19 cellular contexts compared by ENCODE assay signal in genomic region chr4:121785479-121785878, GRCh38. TPM values are rescaled to one million over a fixed set of nuclear protein-coding genes. Genes with fewer than 3 reads are reported as not detected.
DNase-seq lines count a peak whose midpoint lies in the region; FAIRE-seq and TF ChIP-seq lines count a peak whose summit lies in the region.
"Had no signal": no experiment of that assay in that cellular context is flagged by ENCODE, and none has a peak within 500 bp of the region (broad histone marks: within the 10 kb centered on the region; RNA-seq: fewer than 3 reads in every experiment).

No MANE protein-coding gene starts in this region.

- peaks cover 3% of the 10 kb centered on the region for H3K4me1 Mint-ChIP-seq in CD14-positive monocyte
- H3K4me1 Mint-ChIP-seq: central memory CD8-positive, alpha-beta T cell; immature natural killer cell had no signal

- no peaks in the 10 kb centered on the region for H3K9me3 ChIP-seq in A673 (ENCODE audit: low read depth, low read length, poor library complexity, severe bottlenecking)
- H3K9me3 ChIP-seq in H1 (ENCODE audit: insufficient read depth in 2 of 2, low read depth in 1 of 2, low read length in 1 of 2): no peaks in the 10 kb centered on the region
- H3K9me3 ChIP-seq in mesenchymal stem cell (ENCODE audit: control insufficient read depth, low read length): peaks cover 4% of the 10 kb centered on the region
- H3K9me3 ChIP-seq in Karpas-422 (ENCODE audit: low read length): no peaks in the 10 kb centered on the region

- H3K27ac ChIP-seq in A673 (ENCODE audit: low read depth, low read length, poor library complexity, severe bottlenecking) (peak overlapping the region; percentile 12), H1 (ENCODE audit: low read depth, low read length) (no peak overlapping the region), mesenchymal stem cell (ENCODE audit: low read length, poor library complexity, severe bottlenecking) (peak overlapping the region; percentile 39), Karpas-422 (ENCODE audit: low read length) (no peak overlapping the region)
- H3K27ac ChIP-seq: upper lobe of left lung had no signal

- DNase-seq in A673 (ENCODE audit: low spot score): no peak
- peak; percentile 67 for DNase-seq in NCI-H446 treated with DMSO at 0.1 percent for 48 hours (lab: John Stamatoyannopoulos, UW)
- DNase-seq in H1 (ENCODE audit: low read depth in 1 of 2, low spot score in 2 of 2): no peak
- no peak for DNase-seq in mesenchymal stem cell
- no peak for DNase-seq in NCI-H2029 treated with DMSO at 0.1 percent for 48 hours (lab: John Stamatoyannopoulos, UW)
- no peak for DNase-seq in activated effector memory CD4-positive, alpha-beta T cell treated with anti-CD3 and anti-CD28 coated beads, Interleukin-2, amount 50 U/mL, for 16 hours
- DNase-seq in Karpas-422: no peak
- DNase-seq in CD14-positive monocyte (ENCODE audit: low spot score): no peak
- DNase-seq: activated CD4-positive, alpha-beta T cell treated with anti-CD3 and anti-CD28 coated beads, Interleukin-2, amount 10 ng/mL, durations not matched to agents 24 days and 14 days; activated effector memory CD4-positive, alpha-beta T cell treated with Interleukin-2 at 50 U/mL for 16 hours; DMS53; immature natural killer cell; naive thymus-derived CD4-positive, alpha-beta T cell; NCI-H2171; T-helper 1 cell; upper lobe of left lung had no signal

- CTCF ChIA-PET in A673 (lab: Charles Lee) (no interaction called here), H1 (lab: Charles Lee; ENCODE audit: partially characterized antibody) (interaction anchor here (0.6 to 1.3 kb wide), 4 partner anchors 12 to 92 kb away, joined by 3 to 4 read pairs (median 3); partner anchors contain the start of gene CCNA2)

- H4K8ac ChIP-seq in H1 (ENCODE audit: extremely low read depth, insufficient read depth, low read length): no peak overlapping the region
- no peak overlapping the region for H4K8ac ChIP-seq in mesenchymal stem cell (ENCODE audit: low read length)

- H3K23me2 ChIP-seq in H1 (ENCODE audit: low read depth, low read length): peaks cover 2% of the 10 kb centered on the region; the same call in 1 of the 2 replicates

- no peak overlapping the region for H2BK20ac ChIP-seq in H1 (ENCODE audit: low read length)

- H3K27me3 ChIP-seq in A673 (replicated peaks; ENCODE audit: insufficient read depth, low read depth, low read length, poor library complexity): no peaks in the 10 kb centered on the region
- H3K27me3 ChIP-seq in H1 (replicated peaks in 1 of 4; ENCODE audit: control insufficient read depth in 3 of 4, extremely low read depth in 1 of 4, insufficient read depth in 3 of 4, low read length in 3 of 4): peaks cover 0 to 2% (median 0%) of the 10 kb centered on the region in 4 experiments; a peak in 1 of 7 replicates
- H3K27me3 ChIP-seq in mesenchymal stem cell (ENCODE audit: control insufficient read depth in 1 of 2, insufficient read depth in 1 of 2, low read length in 2 of 2): no peaks in the 10 kb centered on the region
- H3K27me3 ChIP-seq in Karpas-422 (ENCODE audit: low read length): no peaks in the 10 kb centered on the region
- H3K27me3 ChIP-seq: upper lobe of left lung had no signal

- no peak for TF ChIP-seq POLR2A in H1 (IDR thresholded peaks at IDR 0.05; ENCODE audit: control extremely low read depth in 1 of 2, low read depth in 2 of 2, low read length in 2 of 2)

- H2AFZ ChIP-seq in H1 (ENCODE audit: low read length): 0 out of 2 replicates have a peak overlapping the region, but pooled peaks have one; percentile 39
- H2AFZ ChIP-seq in mesenchymal stem cell (ENCODE audit: low read depth, low read length): no peak overlapping the region
- no peak overlapping the region for H2AFZ ChIP-seq in Karpas-422 (ENCODE audit: low read length)

- H3K14ac ChIP-seq in H1 (ENCODE audit: insufficient read length): no peak overlapping the region
- H3K14ac ChIP-seq in mesenchymal stem cell (ENCODE audit: low read length in 2 of 2): no peak overlapping the region

- H2BK120ac ChIP-seq in H1 (replicated peaks; ENCODE audit: low read depth, low read length): no peak overlapping the region
- no peak overlapping the region for H2BK120ac ChIP-seq in mesenchymal stem cell (ENCODE audit: low read depth, low read length)

- H3K4me3 ChIP-seq in A673 (ENCODE audit: low read depth, low read length, poor library complexity, severe bottlenecking): no peak overlapping the region
- H3K4me3 ChIP-seq in H1 (ENCODE audit: extremely low read depth in 1 of 4, insufficient read depth in 2 of 4, low read depth in 3 of 4, low read length in 4 of 4): no peak overlapping the region
- no peak overlapping the region for H3K4me3 ChIP-seq in mesenchymal stem cell (ENCODE audit: insufficient read depth in 1 of 2, low read depth in 1 of 2, low read length in 2 of 2)
- H3K4me3 ChIP-seq in Karpas-422 (ENCODE audit: low read length): no peak overlapping the region
- H3K4me3 ChIP-seq: esophagus muscularis mucosa, GM12878, upper lobe of left lung had no signal

- no peak for FAIRE-seq in H1 (lab: Jason Lieb, UNC)
- FAIRE-seq: GM12878 had no signal

- no peak for TF ChIP-seq EP300 in H1 (IDR thresholded peaks at IDR 0.05; ENCODE audit: borderline replicate concordance in 1 of 2, low read depth in 2 of 2, low read length in 2 of 2)

- H3K79me1 ChIP-seq in H1 (ENCODE audit: low read depth, low read length) (no peaks in the 10 kb centered on the region), mesenchymal stem cell (replicated peaks; ENCODE audit: low read length, poor library complexity, severe bottlenecking) (no peaks in the 10 kb centered on the region)

- H3K9ac ChIP-seq in H1 (replicated peaks in 1 of 4; ENCODE audit: extremely low read depth in 1 of 4, low read depth in 3 of 4, low read length in 3 of 4) (no peak overlapping the region), mesenchymal stem cell (ENCODE audit: low read length) (peak overlapping the region; percentile 49), Karpas-422 (ENCODE audit: low read length) (no peak overlapping the region)

- peak overlapping the region in 1 of 7 donors; percentile 29 for H3K27ac Mint-ChIP-seq in CD14-positive monocyte
- H3K27ac Mint-ChIP-seq: activated CD4-positive, alpha-beta T cell treated with anti-CD3 and anti-CD28 coated beads, Interleukin-2, amount 10 ng/mL, durations not matched to agents 24 days and 14 days; immature natural killer cell; naive thymus-derived CD4-positive, alpha-beta T cell had no signal

- no peak overlapping the region for H2BK5ac ChIP-seq in H1 (ENCODE audit: low read depth, low read length)
- no peak overlapping the region for H2BK5ac ChIP-seq in mesenchymal stem cell (ENCODE audit: low read depth, low read length, poor library complexity, severe bottlenecking)

- peaks cover 0 to 15% (median 6%) of the 10 kb centered on the region in 7 donors for H3K9me3 Mint-ChIP-seq in CD14-positive monocyte
- H3K9me3 Mint-ChIP-seq: central memory CD8-positive, alpha-beta T cell had no signal

- H3K18ac ChIP-seq in H1 (ENCODE audit: extremely low read depth, low read length): no peak overlapping the region
- H3K18ac ChIP-seq in mesenchymal stem cell (ENCODE audit: low read depth in 1 of 2, low read length in 2 of 2): no peak overlapping the region

- POLR2A ChIA-PET in A673 (lab: Charles Lee; ENCODE audit: low non-redundant PET): no interaction called here
- POLR2A ChIA-PET in H1 (lab: Charles Lee; ENCODE audit: partially characterized antibody): interaction anchor here (0.9 to 1.6 kb wide), 2 partner anchors 10 to 44 kb away, joined by 3 to 8 read pairs; no protein-coding TSS in a partner anchor

- H3K27me3 Mint-ChIP-seq in CD14-positive monocyte (ENCODE audit: low read depth in 3 of 3): peaks cover 7 to 17% (median 9%) of the 10 kb centered on the region in 3 donors

- no peak overlapping the region for H3K4me3 Mint-ChIP-seq in CD14-positive monocyte
- H3K4me3 Mint-ChIP-seq: activated CD4-positive, alpha-beta T cell treated with anti-CD3 and anti-CD28 coated beads, Interleukin-2, amount 10 ng/mL, durations not matched to agents 24 days and 14 days; central memory CD8-positive, alpha-beta T cell; immature natural killer cell; naive thymus-derived CD4-positive, alpha-beta T cell had no signal

- H4K20me1 ChIP-seq in H1 (replicated peaks in 1 of 2; ENCODE audit: control insufficient read depth in 1 of 2, insufficient read depth in 2 of 2, low read length in 2 of 2) (no peaks in the 10 kb centered on the region), Karpas-422 (ENCODE audit: insufficient read depth, low read depth, low read length) (no peaks in the 10 kb centered on the region)

- H3K9me2 ChIP-seq in Karpas-422 (replicated peaks; ENCODE audit: insufficient read depth, low read length): no peaks in the 10 kb centered on the region

- H2BK12ac ChIP-seq in H1 (ENCODE audit: low read depth, low read length) (no peak overlapping the region), mesenchymal stem cell (ENCODE audit: low read length in 2 of 2) (no peak overlapping the region)

- H4K5ac ChIP-seq in H1 (ENCODE audit: insufficient read length, low read depth, low read length): no peak overlapping the region

- TF ChIP-seq CTCF in A673 (conservative IDR thresholded peaks at IDR 0.05; ENCODE audit: low read depth, low read length) (no peak), H1 (IDR thresholded peaks at IDR 0.05; ENCODE audit: control extremely low read depth in 1 of 3, insufficient read depth in 1 of 3, low read depth in 1 of 3, low read length in 3 of 3) (no peak), CD14-positive monocyte (IDR thresholded peaks at IDR 0.05) (no peak)

- H3K4ac ChIP-seq in H1 (replicated peaks; ENCODE audit: insufficient read length, low read depth, low read length) (no peak overlapping the region), mesenchymal stem cell (ENCODE audit: low read depth in 1 of 2, low read length in 2 of 2) (no peak overlapping the region)

- intact Hi-C loops in A673 (cut with micrococcal nuclease; ENCODE audit: unreplicated experiment): no loop called here
- intact Hi-C loops in CD14-positive monocyte (cut with micrococcal nuclease): no loop called here

- H3K36me3 ChIP-seq in A673 (ENCODE audit: insufficient read depth, low read length, poor library complexity, severe bottlenecking) (no peaks in the 10 kb centered on the region), H1 (ENCODE audit: control insufficient read depth in 2 of 4, insufficient read depth in 4 of 4, low read length in 3 of 4) (no peaks in the 10 kb centered on the region), mesenchymal stem cell (ENCODE audit: control insufficient read depth in 1 of 2, insufficient read depth in 2 of 2, low read depth in 1 of 2, low read length in 2 of 2) (no peaks in the 10 kb centered on the region), Karpas-422 (ENCODE audit: insufficient read depth, low read length) (no peaks in the 10 kb centered on the region)
- H3K36me3 ChIP-seq: esophagus muscularis mucosa, upper lobe of left lung had no signal

- H3K4me2 ChIP-seq in H1 (ENCODE audit: insufficient read depth in 1 of 2, low read depth in 2 of 2, low read length in 2 of 2): no peak overlapping the region
- no peak overlapping the region for H3K4me2 ChIP-seq in mesenchymal stem cell (ENCODE audit: low read length, poor library complexity, severe bottlenecking)
- H3K4me2 ChIP-seq in Karpas-422 (ENCODE audit: low read depth, low read length, poor library complexity, severe bottlenecking): no peak overlapping the region

- peaks cover 17% of the 10 kb centered on the region for H3K4me1 ChIP-seq in A673 (ENCODE audit: insufficient read depth, low read length, poor library complexity, severe bottlenecking)
- 0 out of 7 replicates have a peak, but pooled peaks cover 0 to 2% (median 0%) of the 10 kb centered on the region in 4 experiments for H3K4me1 ChIP-seq in H1 (replicated peaks in 1 of 4; ENCODE audit: control insufficient read depth in 3 of 4, insufficient read depth in 4 of 4, low read length in 3 of 4)
- peaks cover 6% of the 10 kb centered on the region for H3K4me1 ChIP-seq in mesenchymal stem cell (ENCODE audit: control insufficient read depth, insufficient read depth, low read depth, low read length)
- H3K4me1 ChIP-seq in Karpas-422 (ENCODE audit: low read length): no peaks in the 10 kb centered on the region
- H3K4me1 ChIP-seq: esophagus muscularis mucosa, upper lobe of left lung had no signal

- H2BK15ac ChIP-seq in H1 (ENCODE audit: low read length): peak overlapping the region; percentile 33; the same call in 1 of the 2 replicates
- peak overlapping the region; percentile 26 for H2BK15ac ChIP-seq in mesenchymal stem cell (ENCODE audit: low read depth, poor library complexity, severe bottlenecking)

- WGBS in H1 (ENCODE audit: extremely low coverage in 1 of 2, insufficient coverage in 1 of 2, insufficient read length in 1 of 2, insufficient replicate concordance in 2 of 2, low coverage in 1 of 2, low lambda C conversion rate in 2 of 2, missing lambda C conversion rate in 1 of 2), 2 experiments: 94% methylated on average over 4 of the region's 4 CpGs; no CpG with 5 or more reads in 1 of the 2 experiments
- 94% methylated on average over 4 of the region's 4 CpGs for WGBS in mesenchymal stem cell

- no peak overlapping the region for H2AK5ac ChIP-seq in H1 (ENCODE audit: low read depth, low read length)
- peak overlapping the region; percentile 61 for H2AK5ac ChIP-seq in mesenchymal stem cell (ENCODE audit: low read length, severe bottlenecking)

- H3K36me3 Mint-ChIP-seq in CD14-positive monocyte: no peaks in the 10 kb centered on the region
- H3K36me3 Mint-ChIP-seq: immature natural killer cell; naive thymus-derived CD4-positive, alpha-beta T cell had no signal

- H3K79me2 ChIP-seq in H1 (ENCODE audit: control insufficient read depth in 1 of 2, insufficient read depth in 2 of 2, low read length in 2 of 2): no peaks in the 10 kb centered on the region
- no peaks in the 10 kb centered on the region for H3K79me2 ChIP-seq in Karpas-422 (ENCODE audit: low read length)

- H3K23ac ChIP-seq in H1 (ENCODE audit: insufficient read length): no peak overlapping the region
- H3K23ac ChIP-seq in mesenchymal stem cell (ENCODE audit: low read length in 2 of 2): no peak overlapping the region

- TF ChIP-seq RAD21 in H1 (IDR thresholded peaks at IDR 0.05 in 1 of 2, conservative IDR thresholded peaks at IDR 0.05 in 1 of 2; ENCODE audit: low read depth in 2 of 2, low read length in 2 of 2): no peak

- no peak overlapping the region for H4K91ac ChIP-seq in H1 (replicated peaks; ENCODE audit: insufficient read length, low read length)
- no peak overlapping the region for H4K91ac ChIP-seq in mesenchymal stem cell (ENCODE audit: low read length)

- no peak overlapping the region for H3K56ac ChIP-seq in H1 (replicated peaks; ENCODE audit: insufficient read length, low read depth, low read length)

- BruUV-seq in A673 (replicated peaks; lab: Mats Ljungman, UMichigan): no TSS peak

RNA-seq across cellular contexts. Expression of gene EXOSC9, which starts 15.6 kb away (rescaled TPM):
- 79.0 and 79.8 TPM in 2 replicates for total RNA-seq in A673 (2021)
- 53.4 and 54.9 TPM in 2 replicates for total RNA-seq in H1 (2021; fragmentation: NEBNext Ultra II Directional; extraction: Animal tissue kit (Norgen Biotek cat#: 25700))
- 16.7 and 33.2 TPM in 2 replicates for polyA plus RNA-seq in H1 (2011; rRNA removed)
- polyA plus RNA-seq in H1 (2011; cell fraction: cytosol; rRNA removed): 45.7 TPM
- polyA plus RNA-seq in H1 (2011; cell fraction: nucleus; rRNA removed): 16.4 TPM
- polyA plus RNA-seq in H1 (2012, experiment 1 of 2): 49.3 to 73.9 TPM (median 53.7 TPM) in 4 replicates
- polyA plus RNA-seq in H1 (2012, experiment 2 of 2): 4.9 TPM
- 58.5 TPM for polyA plus RNA-seq in H1 (2013, experiment 1 of 2)
- 56.6 TPM for polyA plus RNA-seq in H1 (2013, experiment 2 of 2)
- 72.1 and 104 TPM in 2 replicates for polyA minus RNA-seq in H1 (2011; rRNA and poly(A)+ RNA removed)
- polyA minus RNA-seq in H1 (2011; cell fraction: cytosol; rRNA and poly(A)+ RNA removed): 27.0 TPM
- polyA minus RNA-seq in H1 (2011; cell fraction: nucleus; rRNA and poly(A)+ RNA removed): 66.6 TPM
- polyA plus RNA-seq in mesenchymal stem cell (2013, experiment 1 of 2): 16.7 TPM
- 17.1 TPM for polyA plus RNA-seq in mesenchymal stem cell (2013, experiment 2 of 2)
- 38.2 and 42.2 TPM in 2 replicates for total RNA-seq in Karpas-422 (2014; rRNA removed; shearing (Covaris generic); ENCODE audit: low replicate concordance)
- 10 to 100 TPM; 21.3 to 21.4 TPM for polyA plus RNA-seq in CD14-positive monocyte

RNA-seq across cellular contexts. Expression of gene SMIM43, which starts 20.5 kb away (rescaled TPM):
- total RNA-seq in A673 (2021): 0.37 and 0.45 TPM in 2 replicates
- 0.50 TPM in 1 of 2 replicates, not detected in the other for total RNA-seq in H1 (2021; fragmentation: NEBNext Ultra II Directional; extraction: Animal tissue kit (Norgen Biotek cat#: 25700))
- polyA plus RNA-seq in H1 (2011; rRNA removed) (0.41 and 0.94 TPM in 2 replicates), CD14-positive monocyte (not detected)
- polyA plus RNA-seq in H1 (2011; cell fraction: cytosol; rRNA removed): 0.97 TPM
- polyA plus RNA-seq in H1 (2011; cell fraction: nucleus; rRNA removed): 0.77 TPM
- polyA plus RNA-seq in H1 (2012, experiment 1 of 2): 0.72 to 0.98 TPM (median 0.88 TPM) in 4 replicates
- 0.22 TPM for polyA plus RNA-seq in H1 (2012, experiment 2 of 2)
- 0.32 TPM for polyA plus RNA-seq in H1 (2013, experiment 1 of 2)
- polyA plus RNA-seq in H1 (2013, experiment 2 of 2): 0.33 TPM
- 0.22 and 2.5 TPM in 2 replicates for polyA minus RNA-seq in H1 (2011; rRNA and poly(A)+ RNA removed)
- 1.2 TPM for polyA minus RNA-seq in H1 (2011; cell fraction: cytosol; rRNA and poly(A)+ RNA removed)
- polyA minus RNA-seq in H1 (2011; cell fraction: nucleus; rRNA and poly(A)+ RNA removed): 0.40 TPM
- not detected for polyA plus RNA-seq in mesenchymal stem cell (2013, experiment 1 of 2)
- polyA plus RNA-seq in mesenchymal stem cell (2013, experiment 2 of 2): not detected
- not detected in 2 replicates for total RNA-seq in Karpas-422 (2014; rRNA removed; shearing (Covaris generic); ENCODE audit: low replicate concordance)
- total RNA-seq: activated CD4-positive, alpha-beta T cell treated with anti-CD3 and anti-CD28 coated beads, Interleukin-2, amount 10 ng/mL, durations not matched to agents 24 days and 14 days; GM12878; naive thymus-derived CD4-positive, alpha-beta T cell; upper lobe of left lung had no signal
- polyA plus RNA-seq: immature natural killer cell; naive thymus-derived CD4-positive, alpha-beta T cell had no signal

RNA-seq across cellular contexts. Expression of gene CCNA2, which starts 38.2 kb away (rescaled TPM):
- total RNA-seq in A673 (2021): 99.0 and 105 TPM in 2 replicates
- total RNA-seq in H1 (2021; fragmentation: NEBNext Ultra II Directional; extraction: Animal tissue kit (Norgen Biotek cat#: 25700)): 95.1 and 98.6 TPM in 2 replicates
- polyA plus RNA-seq in H1 (2011; rRNA removed) (39.0 and 42.1 TPM in 2 replicates), CD14-positive monocyte (under 1 TPM in 1 of 2 donors, not detected in 1; 0.20 TPM)
- polyA plus RNA-seq in H1 (2011; cell fraction: cytosol; rRNA removed): 56.9 TPM
- polyA plus RNA-seq in H1 (2011; cell fraction: nucleus; rRNA removed): 25.0 TPM
- 39.5 to 58.0 TPM (median 49.2 TPM) in 4 replicates for polyA plus RNA-seq in H1 (2012, experiment 1 of 2)
- polyA plus RNA-seq in H1 (2012, experiment 2 of 2): 9.2 TPM
- 65.0 TPM for polyA plus RNA-seq in H1 (2013, experiment 1 of 2)
- 65.7 TPM for polyA plus RNA-seq in H1 (2013, experiment 2 of 2)
- polyA minus RNA-seq in H1 (2011; rRNA and poly(A)+ RNA removed): 47.5 and 80.3 TPM in 2 replicates
- polyA minus RNA-seq in H1 (2011; cell fraction: cytosol; rRNA and poly(A)+ RNA removed): 51.3 TPM
- polyA minus RNA-seq in H1 (2011; cell fraction: nucleus; rRNA and poly(A)+ RNA removed): 38.2 TPM
- 7.1 TPM for polyA plus RNA-seq in mesenchymal stem cell (2013, experiment 1 of 2)
- polyA plus RNA-seq in mesenchymal stem cell (2013, experiment 2 of 2): 7.4 TPM
- total RNA-seq in Karpas-422 (2014; rRNA removed; shearing (Covaris generic); ENCODE audit: low replicate concordance): 37.0 and 46.8 TPM in 2 replicates

Comparison
In these comparisons a context has a peak if more than half of its experiments do, and no peak if none do; other contexts are left out.
1. H3K27ac ChIP-seq: peak in A673 (single experiment) and mesenchymal stem cell (single experiment); none in H1 (single experiment) and Karpas-422 (single experiment).